Comparison of ENCODE assay signal across 1 cellular context in the genomic region with DNA sequence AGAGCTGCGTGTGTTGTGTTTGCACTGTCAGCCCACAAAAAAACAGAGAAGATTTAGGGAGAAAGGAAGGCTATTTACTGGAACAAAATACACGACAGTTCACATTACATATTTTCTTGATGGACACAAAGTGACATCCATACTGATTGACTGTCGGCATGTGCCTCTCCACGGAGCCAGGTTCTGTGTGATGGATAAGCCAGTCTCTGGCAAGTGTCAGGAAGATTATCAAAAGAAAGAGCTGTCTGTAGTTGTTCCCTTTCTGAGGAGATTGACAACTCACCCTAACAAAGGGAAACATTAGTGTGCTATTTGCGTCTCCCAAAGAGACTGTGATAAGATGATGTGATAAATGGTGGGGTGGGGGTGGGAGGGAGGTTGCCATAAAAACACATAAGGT.
TF ChIP-seq lines count a peak whose summit lies in the region.

No MANE protein-coding gene starts in this region.

TF ChIP-seq in GM23338, 12 proteins besides CTCF, POLR2A, EP300 and RAD21 (continued from another document):
- no peak for TF ChIP-seq REST (IDR thresholded peaks at IDR 0.05; ENCODE audit: unreplicated experiment)
TF ChIP-seq in GM23338: peak in this region for 0.
